In the genomic region with DNA sequence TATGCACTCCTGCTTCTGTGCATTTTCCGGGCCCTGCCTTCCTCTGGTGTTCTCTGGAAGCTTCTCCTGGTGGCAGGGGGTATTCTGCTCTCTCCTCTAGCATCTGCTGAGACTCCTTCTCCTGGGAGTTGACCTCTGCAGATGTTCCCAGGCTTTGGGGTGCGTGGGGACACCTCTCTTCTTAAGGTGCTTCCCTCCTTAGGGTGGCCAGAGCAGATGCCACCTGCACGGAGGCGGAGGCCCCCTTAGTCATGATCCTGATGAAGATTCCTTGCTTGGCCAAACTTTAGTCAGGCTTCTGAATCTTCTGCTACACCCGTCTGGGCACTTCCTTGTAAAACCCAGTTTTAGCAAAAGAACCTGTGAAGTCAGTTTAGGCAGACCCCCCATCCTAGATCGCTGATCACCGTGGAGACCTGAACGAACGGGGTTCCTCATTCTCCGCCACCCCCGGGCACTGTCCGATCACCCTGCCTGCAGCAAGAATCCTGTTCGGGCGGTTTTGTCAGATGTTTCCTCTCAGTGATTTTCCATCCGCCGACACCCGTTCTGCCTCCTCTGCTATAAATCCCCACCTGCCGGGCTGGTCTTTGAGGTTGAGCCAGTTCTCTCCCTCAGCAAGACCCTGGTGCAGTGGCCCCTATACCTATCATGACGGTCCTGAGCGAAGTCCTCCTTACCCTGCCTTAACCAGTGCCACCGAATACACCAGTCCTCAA, we compare ENCODE assay signal across 17 cellular contexts.
DNase-seq lines count a peak whose midpoint lies in the region; ATAC-seq, FAIRE-seq and TF ChIP-seq lines count a peak whose summit lies in the region.
"Had no signal": no experiment of that assay in that cellular context is flagged by ENCODE, and none has a peak within 500 bp of the region (broad histone marks: within the 10 kb centered on the region; RNA-seq: fewer than 3 reads in every experiment).

No MANE protein-coding gene starts in this region.

- no peaks in the 10 kb centered on the region for H3K9me3 ChIP-seq in naive thymus-derived CD4-positive, alpha-beta T cell (ENCODE audit: control insufficient read depth in 2 of 3, low read length in 3 of 3)

- no peak overlapping the region for H3K4me3 ChIP-seq in bronchial epithelial cell (ENCODE audit: low read depth, low read length)
- H3K4me3 ChIP-seq in naive thymus-derived CD4-positive, alpha-beta T cell (ENCODE audit: low read length), result no peak overlapping the region
- H3K4me3 ChIP-seq: GM23248 had no signal

- peak overlapping the region; percentile 88 for H3K27ac Mint-ChIP-seq in mesothelial cell of epicardium
- H3K27ac Mint-ChIP-seq in naive thymus-derived CD4-positive, alpha-beta T cell, result no peak overlapping the region

- H3K4me1 Mint-ChIP-seq in mesothelial cell of epicardium, result peaks cover 43% of the 10 kb centered on the region
- peaks cover 0 to 8% (median 5%) of the 10 kb centered on the region in 7 donors for H3K4me1 Mint-ChIP-seq in naive thymus-derived CD4-positive, alpha-beta T cell

- no peak for ATAC-seq in GM21390 (IDR thresholded peaks at IDR 0.05; ENCODE audit: unreplicated experiment)
- ATAC-seq in naive thymus-derived CD4-positive, alpha-beta T cell, result no peak

- no peaks in the 10 kb centered on the region for H3K36me3 Mint-ChIP-seq in mesothelial cell of epicardium
- H3K36me3 Mint-ChIP-seq in naive thymus-derived CD4-positive, alpha-beta T cell, result no peaks in the 10 kb centered on the region

- POLR2A ChIA-PET in naive thymus-derived CD4-positive, alpha-beta T cell (lab: Charles Lee), result no interaction called here

- H3K4me3 Mint-ChIP-seq in mesothelial cell of epicardium, result no peak overlapping the region
- no peak overlapping the region for H3K4me3 Mint-ChIP-seq in naive thymus-derived CD4-positive, alpha-beta T cell

- H3K4me1 ChIP-seq in naive thymus-derived CD4-positive, alpha-beta T cell (ENCODE audit: control insufficient read depth in 2 of 2, insufficient read depth in 2 of 2, low read length in 2 of 2), result no peaks in the 10 kb centered on the region

- DNase-seq in bronchial epithelial cell (ENCODE audit: low read depth) (peak; percentile 60), mesothelial cell of epicardium (ENCODE audit: low spot score in 2 of 2, unreplicated experiment in 2 of 2) (peak; percentile 58 to 78), NCI-H524 (lab: John Stamatoyannopoulos, UW) (no peak)
- DNase-seq in activated T-cell treated with anti-CD3 and anti-CD28 coated beads, Interleukin-2, amount 50 U/mL, for 1 hour, result no peak
- DNase-seq in naive thymus-derived CD4-positive, alpha-beta T cell, result no peak
- DNase-seq: activated CD4-positive, alpha-beta T cell treated with anti-CD3 and anti-CD28 coated beads for 4 hours; activated T-cell treated with anti-CD3 and anti-CD28 coated beads, Interleukin-2, amount 50 U/mL, for 48 hours; AML-193; amniotic stem cell; cortex of kidney; GM23248; NCI-H1694; stimulated activated CD4-positive, alpha-beta T cell treated with anti-CD3 and anti-CD28 coated beads, Interleukin-12 subunit alpha, Interleukin-12 subunit beta, amount 100 ng/mL, for 4 hours had no signal

- intact Hi-C loops in naive thymus-derived CD4-positive, alpha-beta T cell (cut with micrococcal nuclease), result no loop called here

- no peak for FAIRE-seq in bronchial epithelial cell (lab: Jason Lieb, UNC)

- peak; percentile 95 for TF ChIP-seq EP300 in Ishikawa (IDR thresholded peaks at IDR 0.05; ENCODE audit: borderline replicate concordance)

- H3K27me3 Mint-ChIP-seq in mesothelial cell of epicardium (ENCODE audit: low read depth), result peaks cover 11% of the 10 kb centered on the region
- peaks cover 19 to 39% (median 24%) of the 10 kb centered on the region in 5 donors for H3K27me3 Mint-ChIP-seq in naive thymus-derived CD4-positive, alpha-beta T cell

- H3K36me3 ChIP-seq in bronchial epithelial cell (ENCODE audit: control insufficient read depth, insufficient read depth, low read length), result no peaks in the 10 kb centered on the region
- no peaks in the 10 kb centered on the region for H3K36me3 ChIP-seq in naive thymus-derived CD4-positive, alpha-beta T cell (ENCODE audit: control insufficient read depth in 2 of 3, insufficient read depth in 3 of 3, low read length in 3 of 3)

- TF ChIP-seq CTCF in C4-2B (conservative IDR thresholded peaks at IDR 0.05) (no peak), bronchial epithelial cell (IDR thresholded peaks at IDR 0.05; ENCODE audit: insufficient read depth, low read length, severe bottlenecking) (no peak), mesothelial cell of epicardium (IDR thresholded peaks at IDR 0.05; ENCODE audit: unreplicated experiment) (no peak)

- CTCF ChIA-PET in naive thymus-derived CD4-positive, alpha-beta T cell (lab: Charles Lee), result no interaction called here

- no peaks in the 10 kb centered on the region for H3K27me3 ChIP-seq in bronchial epithelial cell (ENCODE audit: control insufficient read depth, insufficient read depth, low read length)
- no peaks in the 10 kb centered on the region for H3K27me3 ChIP-seq in naive thymus-derived CD4-positive, alpha-beta T cell (ENCODE audit: control insufficient read depth in 2 of 2, insufficient read depth in 2 of 2, low read length in 2 of 2)

- H3K27ac ChIP-seq in C4-2B, result peak overlapping the region; percentile 68
- no peak overlapping the region for H3K27ac ChIP-seq in naive thymus-derived CD4-positive, alpha-beta T cell (ENCODE audit: low read depth, low read length)
- H3K27ac ChIP-seq: GM23248, KMS-11 had no signal

- peaks cover 3% of the 10 kb centered on the region for H3K9me3 Mint-ChIP-seq in mesothelial cell of epicardium
- H3K9me3 Mint-ChIP-seq in naive thymus-derived CD4-positive, alpha-beta T cell, result peaks cover 0 to 3% (median 0%) of the 10 kb centered on the region in 11 donors

- peak; percentile 32 for TF ChIP-seq RAD21 in Ishikawa (IDR thresholded peaks at IDR 0.05; ENCODE audit: low read depth)

TF ChIP-seq in Ishikawa, 13 proteins besides CTCF, POLR2A, EP300 and RAD21:
- TF ChIP-seq TEAD4 (IDR thresholded peaks at IDR 0.05) (peak; percentile 98), MAX (IDR thresholded peaks at IDR 0.05) (peak; percentile 81), NFIC (IDR thresholded peaks at IDR 0.05) (peak; percentile 90), CEBPB (IDR thresholded peaks at IDR 0.05) (peak; percentile 50; the same call in 1 of the 2 replicates), EGR1 (IDR thresholded peaks at IDR 0.05) (peak; percentile 65), TCF12 (IDR thresholded peaks at IDR 0.05; ENCODE audit: low read depth) (peak; percentile 96), REST (IDR thresholded peaks at IDR 0.05; ENCODE audit: low read depth) (no peak), TAF1 (IDR thresholded peaks at IDR 0.05; ENCODE audit: low read depth) (no peak), YY1 (IDR thresholded peaks at IDR 0.05; ENCODE audit: low read depth) (0 out of 2 replicates have a peak, but pooled peaks have one; percentile 20), FOXM1 (IDR thresholded peaks at IDR 0.05; ENCODE audit: borderline replicate concordance, low read depth) (peak; percentile 83), CREB1 (IDR thresholded peaks at IDR 0.05; ENCODE audit: low read depth) (no peak), ZBTB7A (IDR thresholded peaks at IDR 0.05; ENCODE audit: low read depth) (peak; percentile 97)
- TF ChIP-seq, protein P1, sequence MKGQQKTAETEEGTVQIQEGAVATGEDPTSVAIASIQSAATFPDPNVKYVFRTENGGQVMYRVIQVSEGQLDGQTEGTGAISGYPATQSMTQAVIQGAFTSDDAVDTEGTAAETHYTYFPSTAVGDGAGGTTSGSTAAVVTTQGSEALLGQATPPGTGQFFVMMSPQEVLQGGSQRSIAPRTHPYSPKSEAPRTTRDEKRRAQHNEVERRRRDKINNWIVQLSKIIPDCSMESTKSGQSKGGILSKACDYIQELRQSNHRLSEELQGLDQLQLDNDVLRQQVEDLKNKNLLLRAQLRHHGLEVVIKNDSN (IDR thresholded peaks at IDR 0.05), result no peak

Comparison
In these comparisons a context has a peak if more than half of its experiments do, and no peak if none do; other contexts are left out.
1. DNase-seq: peak in bronchial epithelial cell (single experiment) and mesothelial cell of epicardium (2 of 2); none in activated T-cell treated with anti-CD3 and anti-CD28 coated beads, Interleukin-2, amount 50 U/mL, for 1 hour (single experiment), naive thymus-derived CD4-positive, alpha-beta T cell (0 of 9) and NCI-H524 (0 of 2).